In genomic region chr7:369476-369980, GRCh38 we compare ENCODE assay signal across 22 cellular contexts.
DNase-seq lines count a peak whose midpoint lies in the region; ATAC-seq and TF ChIP-seq lines count a peak whose summit lies in the region.
"Had no signal": no experiment of that assay in that cellular context is flagged by ENCODE, and none has a peak within 500 bp of the region (broad histone marks: within the 10 kb centered on the region; RNA-seq: fewer than 3 reads in every experiment).

No MANE protein-coding gene starts in this region.

- H3K4me1 Mint-ChIP-seq in MCF 10A (ENCODE audit: insufficient read depth, unreplicated experiment): peaks cover 6% of the 10 kb centered on the region

- H3K27ac Mint-ChIP-seq in MCF 10A (ENCODE audit: low read depth, unreplicated experiment): no peak overlapping the region
- H3K27ac Mint-ChIP-seq: activated CD4-positive, alpha-beta T cell treated with anti-CD3 and anti-CD28 coated beads, Interleukin-2, amount 10 ng/mL, durations not matched to agents 24 days and 14 days; B cell; endodermal cell; memory B cell; nephron; progenitor cell of endocrine pancreas had no signal

- no peak for ATAC-seq in left cardiac atrium
- no peak for ATAC-seq in aorta (ENCODE audit: low FRiP score)
- no peak for ATAC-seq in HG02759 (IDR thresholded peaks at IDR 0.05; ENCODE audit: unreplicated experiment)
- no peak for ATAC-seq in GM21723 (IDR thresholded peaks at IDR 0.05; ENCODE audit: unreplicated experiment)

- H3K79me2 ChIP-seq in trophoblast cell (ENCODE audit: control insufficient read depth, insufficient read depth, low read length, poor library complexity): no peaks in the 10 kb centered on the region

- TF ChIP-seq CTCF in breast epithelium (IDR thresholded peaks at IDR 0.05) (no peak), MCF 10A (IDR thresholded peaks at IDR 0.05; ENCODE audit: unreplicated experiment) (no peak)

- H3K36me3 ChIP-seq in breast epithelium (no peaks in the 10 kb centered on the region), trophoblast cell (ENCODE audit: control insufficient read depth in 1 of 2, insufficient read depth in 2 of 2, low read length in 2 of 2) (no peaks in the 10 kb centered on the region), aorta (ENCODE audit: control insufficient read depth in 1 of 2, insufficient read depth in 2 of 2, low read length in 1 of 2) (no peaks in the 10 kb centered on the region)
- H3K36me3 ChIP-seq: thyroid gland had no signal

- H3K27me3 Mint-ChIP-seq in MCF 10A (ENCODE audit: insufficient read depth, unreplicated experiment): peaks cover 18% of the 10 kb centered on the region
- H3K27me3 Mint-ChIP-seq: activated CD4-positive, alpha-beta T cell treated with anti-CD3 and anti-CD28 coated beads, Interleukin-2, amount 10 ng/mL, durations not matched to agents 24 days and 14 days; progenitor cell of endocrine pancreas had no signal

- H3K9me3 ChIP-seq in breast epithelium (no peaks in the 10 kb centered on the region), trophoblast cell (ENCODE audit: insufficient read depth, low read depth, low read length) (no peaks in the 10 kb centered on the region), aorta (ENCODE audit: control insufficient read depth, low read length) (no peaks in the 10 kb centered on the region)
- H3K9me3 ChIP-seq: thyroid gland had no signal

- peak overlapping the region; percentile 24 for H2AK5ac ChIP-seq in trophoblast cell (ENCODE audit: low read length)

- DNase-seq in breast epithelium (ENCODE audit: low spot score in 2 of 2): peak; percentile 50 to 74
- DNase-seq in MCF 10A (ENCODE audit: unreplicated experiment): no peak
- peak; percentile 18 for DNase-seq in left cardiac atrium
- no peak for DNase-seq in trophoblast cell
- DNase-seq in aorta: peak; percentile 40 to 63
- no peak for DNase-seq in activated CD8-positive, alpha-beta memory T cell treated with anti-CD3 and anti-CD28 coated beads, Interleukin-2, amount 50 U/mL, for 4 hours
- DNase-seq: activated CD4-positive, alpha-beta T cell treated with anti-CD3 and anti-CD28 coated beads, Interleukin-2, amount 10 ng/mL, durations not matched to agents 24 days and 14 days; activated gamma-delta T cell treated with Interleukin-2 at 50 U/mL for 16 hours; EL; GOT3; NCI-H1417; NCI-H2107; NCI-H510A treated with DMSO at 0.1 percent for 48 hours; SW 1271; thyroid gland had no signal

- no CpG with 5 or more reads among the region's 44 CpGs for WGBS in trophoblast cell (ENCODE audit: extremely low coverage, insufficient coverage, insufficient read length)
- WGBS in aorta, 2 donors: 84 to 86% methylated on average over 38 to 44 of the region's 44 CpGs

- H2AFZ ChIP-seq in trophoblast cell (ENCODE audit: insufficient read depth, low read length, poor library complexity): no peak overlapping the region

- BruUV-seq in MCF 10A (replicated peaks; lab: Mats Ljungman, UMichigan): no TSS peak

- no peak overlapping the region for H3K14ac ChIP-seq in trophoblast cell (ENCODE audit: low read length)

- H2BK5ac ChIP-seq in trophoblast cell (ENCODE audit: low read depth, low read length, poor library complexity): no peak overlapping the region

- H3K9me3 Mint-ChIP-seq in MCF 10A (ENCODE audit: unreplicated experiment): no peaks in the 10 kb centered on the region
- H3K9me3 Mint-ChIP-seq: activated CD4-positive, alpha-beta T cell treated with anti-CD3 and anti-CD28 coated beads, Interleukin-2, amount 10 ng/mL, durations not matched to agents 24 days and 14 days; endodermal cell; memory B cell; nephron had no signal

- no peaks in the 10 kb centered on the region for H3K36me3 Mint-ChIP-seq in MCF 10A (ENCODE audit: insufficient read depth, unreplicated experiment)
- H3K36me3 Mint-ChIP-seq: memory B cell had no signal

- intact Hi-C loops in breast epithelium (cut with DNase I; ENCODE audit: low total_unique reads): no loop called here
- intact Hi-C loops in MCF 10A (cut with micrococcal nuclease): no loop called here
- intact Hi-C loops in left cardiac atrium (cut with DNase I): no loop called here
- intact Hi-C loops in aorta (cut with DNase I): no loop called here

- H3K4ac ChIP-seq in trophoblast cell (ENCODE audit: low read depth, low read length): no peak overlapping the region

- no peak overlapping the region for H3K18ac ChIP-seq in trophoblast cell (ENCODE audit: low read length)

- POLR2A ChIA-PET in MCF 10A (lab: Yijun Ruan, JAX): no interaction called here

- H3K4me2 ChIP-seq in trophoblast cell (ENCODE audit: low read length): no peak overlapping the region

- CTCF ChIA-PET in MCF 10A (lab: Yijun Ruan, JAX): no interaction called here

- H3K4me1 ChIP-seq in breast epithelium (peaks cover 5% of the 10 kb centered on the region in 2 donors), trophoblast cell (ENCODE audit: control insufficient read depth in 1 of 2, insufficient read depth in 2 of 2, low read length in 2 of 2) (peaks cover 12 to 15% of the 10 kb centered on the region in 2 experiments), aorta (ENCODE audit: control insufficient read depth in 1 of 2, insufficient read depth in 2 of 2, low read length in 2 of 2) (no peaks in the 10 kb centered on the region)
- H3K4me1 ChIP-seq: thyroid gland had no signal

- H3K27ac ChIP-seq in breast epithelium (peak overlapping the region; percentile 83 to 90), trophoblast cell (ENCODE audit: low read depth, low read length) (peak overlapping the region; percentile 13), aorta (ENCODE audit: low read depth in 1 of 2, low read length in 2 of 2) (no peak overlapping the region)
- H3K27ac ChIP-seq: thyroid gland had no signal

- H2BK120ac ChIP-seq in trophoblast cell (ENCODE audit: insufficient read depth, low read length, poor library complexity): no peak overlapping the region

- H2BK12ac ChIP-seq in trophoblast cell (ENCODE audit: low read length): no peak overlapping the region

- peak overlapping the region in 2 of 3 donors; percentile 18 to 19 for H3K4me3 ChIP-seq in breast epithelium
- H3K4me3 ChIP-seq in trophoblast cell (ENCODE audit: low read depth, low read length): no peak overlapping the region
- no peak overlapping the region for H3K4me3 ChIP-seq in aorta (ENCODE audit: low read length in 2 of 2)
- H3K4me3 ChIP-seq: thyroid gland had no signal

- H3K79me1 ChIP-seq in trophoblast cell (ENCODE audit: low read length): no peaks in the 10 kb centered on the region

- TF ChIP-seq POLR2A in breast epithelium (IDR thresholded peaks at IDR 0.05): no peak

- no peak overlapping the region for H3K4me3 Mint-ChIP-seq in MCF 10A (ENCODE audit: unreplicated experiment)
- H3K4me3 Mint-ChIP-seq: activated CD4-positive, alpha-beta T cell treated with anti-CD3 and anti-CD28 coated beads, Interleukin-2, amount 10 ng/mL, durations not matched to agents 24 days and 14 days; B cell; endodermal cell; memory B cell; nephron had no signal

- H3K9ac ChIP-seq in trophoblast cell (ENCODE audit: low read length): no peak overlapping the region

- no peak overlapping the region for H4K12ac ChIP-seq in trophoblast cell (ENCODE audit: low read depth, low read length)

- peak overlapping the region; percentile 22 for H4K91ac ChIP-seq in trophoblast cell (ENCODE audit: low read depth, low read length)

- H4K8ac ChIP-seq in trophoblast cell (ENCODE audit: low read depth, low read length): no peak overlapping the region

- H3K27me3 ChIP-seq in breast epithelium (peaks cover 0 to 11% of the 10 kb centered on the region in 2 donors), trophoblast cell (ENCODE audit: insufficient read depth, low read length) (no peaks in the 10 kb centered on the region), aorta (ENCODE audit: control insufficient read depth in 1 of 2, insufficient read depth in 2 of 2, low read length in 1 of 2) (no peaks in the 10 kb centered on the region)
- H3K27me3 ChIP-seq: thyroid gland had no signal

- no peak overlapping the region for H3K23ac ChIP-seq in trophoblast cell (ENCODE audit: low read length)

Comparison
In these comparisons a context has a peak if more than half of its experiments do, and no peak if none do; other contexts are left out.
1. DNase-seq: peak in breast epithelium (2 of 2), left cardiac atrium (single experiment) and aorta (2 of 2); none in MCF 10A (single experiment), trophoblast cell (0 of 2) and activated CD8-positive, alpha-beta memory T cell treated with anti-CD3 and anti-CD28 coated beads, Interleukin-2, amount 50 U/mL, for 4 hours (single experiment).
2. H3K27ac ChIP-seq: peak in breast epithelium (2 of 2) and trophoblast cell (single experiment); none in aorta (0 of 2).
3. H3K4me3 ChIP-seq: peak in breast epithelium (2 of 3); none in trophoblast cell (single experiment) and aorta (0 of 2).